9 cellular contexts compared by ENCODE assay signal in genomic region chr3:151976211-151977050, GRCh38.
DNase-seq lines count a peak whose midpoint lies in the region; ATAC-seq and TF ChIP-seq lines count a peak whose summit lies in the region.
"Had no signal": no experiment of that assay in that cellular context is flagged by ENCODE, and none has a peak within 500 bp of the region (broad histone marks: within the 10 kb centered on the region; RNA-seq: fewer than 3 reads in every experiment).

No MANE protein-coding gene starts in this region.

- no peaks in the 10 kb centered on the region for H3K9me2 ChIP-seq in Loucy (replicated peaks; ENCODE audit: low read depth, low read length)

- DNase-seq in Calu3 = peak; percentile 50
- peak; percentile 95 for DNase-seq in brain microvascular endothelial cell
- DNase-seq in mesenchymal stem cell = peak; percentile 96
- no peak for DNase-seq in NCI-H345 treated with DMSO at 0.1 percent for 48 hours (lab: John Stamatoyannopoulos, UW; ENCODE audit: unreplicated experiment)
- DNase-seq in natural killer cell = no peak
- no peak for DNase-seq in NCI-H510A treated with DMSO at 0.1 percent for 48 hours (lab: John Stamatoyannopoulos, UW)
- DNase-seq: NCI-H2107 had no signal

- no peaks in the 10 kb centered on the region for H4K20me1 ChIP-seq in Loucy (ENCODE audit: insufficient read depth, low read length, poor library complexity, severe bottlenecking)

- H3F3A ChIP-seq in Loucy (ENCODE audit: low read depth) = no peaks in the 10 kb centered on the region

- intact Hi-C loops in Calu3 (cut with micrococcal nuclease; ENCODE audit: unreplicated experiment) (loop anchor here (2.0 kb wide), 1 partner anchor 46 kb away; no protein-coding TSS in a partner anchor), natural killer cell (cut with micrococcal nuclease) (no loop called here)

- no peak overlapping the region for H2BK15ac ChIP-seq in mesenchymal stem cell (ENCODE audit: low read depth, poor library complexity, severe bottlenecking)

- peak overlapping the region; percentile 67 for H3K27ac ChIP-seq in brain microvascular endothelial cell
- peak overlapping the region; percentile 91 for H3K27ac ChIP-seq in mesenchymal stem cell (ENCODE audit: low read length, poor library complexity, severe bottlenecking)

- no peak overlapping the region for H3K14ac ChIP-seq in mesenchymal stem cell (ENCODE audit: low read length in 2 of 2)

- no peak overlapping the region for H2AK5ac ChIP-seq in mesenchymal stem cell (ENCODE audit: low read length, severe bottlenecking)

- no TSS peak for BruUV-seq in Calu3 (replicated peaks; lab: Mats Ljungman, UMichigan)

- H4K91ac ChIP-seq in mesenchymal stem cell (ENCODE audit: low read length) = no peak overlapping the region

- no peak overlapping the region for H2BK12ac ChIP-seq in mesenchymal stem cell (ENCODE audit: low read length in 2 of 2)

- no peaks in the 10 kb centered on the region for H3K27me3 Mint-ChIP-seq in Calu3 (ENCODE audit: unreplicated experiment)
- H3K27me3 Mint-ChIP-seq in natural killer cell (ENCODE audit: low read depth in 2 of 2) = peaks cover 6 to 26% of the 10 kb centered on the region in 2 donors

- ATAC-seq in natural killer cell (no peak), HG03571 (IDR thresholded peaks at IDR 0.05; ENCODE audit: unreplicated experiment) (no peak)

- H3K23ac ChIP-seq in mesenchymal stem cell (ENCODE audit: low read length in 2 of 2) = no peak overlapping the region

- H3K36me3 ChIP-seq in Loucy (ENCODE audit: insufficient read depth, low read length) = no peaks in the 10 kb centered on the region
- no peaks in the 10 kb centered on the region for H3K36me3 ChIP-seq in brain microvascular endothelial cell (replicated peaks)
- H3K36me3 ChIP-seq in mesenchymal stem cell (ENCODE audit: control insufficient read depth in 1 of 2, insufficient read depth in 2 of 2, low read depth in 1 of 2, low read length in 2 of 2) = no peaks in the 10 kb centered on the region

- peaks cover 4% of the 10 kb centered on the region for H3K36me3 Mint-ChIP-seq in Calu3 (ENCODE audit: insufficient read depth, unreplicated experiment)
- H3K36me3 Mint-ChIP-seq in natural killer cell = no peaks in the 10 kb centered on the region

- no peaks in the 10 kb centered on the region for H3K79me1 ChIP-seq in mesenchymal stem cell (replicated peaks; ENCODE audit: low read length, poor library complexity, severe bottlenecking)

- CTCF ChIA-PET in Calu3 (lab: Charles Lee) = interaction anchor here (0.5 to 1.2 kb wide), 4 partner anchors 50 to 1291 kb away, joined by 3 to 4 read pairs (median 4); no protein-coding TSS in a partner anchor

- H3K9me3 ChIP-seq in Loucy (ENCODE audit: insufficient read depth, low read depth, low read length) = no peaks in the 10 kb centered on the region
- no peaks in the 10 kb centered on the region for H3K9me3 ChIP-seq in mesenchymal stem cell (ENCODE audit: control insufficient read depth, low read length)

- H3K9ac ChIP-seq in Loucy (ENCODE audit: low read depth, low read length, poor library complexity, severe bottlenecking) (no peak overlapping the region), mesenchymal stem cell (ENCODE audit: low read length) (peak overlapping the region; percentile 58)

- H3K4me3 ChIP-seq in Loucy (ENCODE audit: low read length, poor library complexity, severe bottlenecking) (no peak overlapping the region), brain microvascular endothelial cell (ENCODE audit: low read depth, low read length) (no peak overlapping the region), mesenchymal stem cell (ENCODE audit: insufficient read depth in 1 of 2, low read depth in 1 of 2, low read length in 2 of 2) (peak overlapping the region in 1 of 2 experiments; percentile 52)

- H3K27ac Mint-ChIP-seq in Calu3 (ENCODE audit: unreplicated experiment) (peak overlapping the region; percentile 53), natural killer cell (no peak overlapping the region)

- H2AFZ ChIP-seq in Loucy (ENCODE audit: low read length) (no peak overlapping the region), mesenchymal stem cell (ENCODE audit: low read depth, low read length) (no peak overlapping the region)

- H3K4ac ChIP-seq in mesenchymal stem cell (ENCODE audit: low read depth in 1 of 2, low read length in 2 of 2) = no peak overlapping the region

- H4K8ac ChIP-seq in mesenchymal stem cell (ENCODE audit: low read length) = no peak overlapping the region

- H3K4me3 Mint-ChIP-seq in Calu3 (ENCODE audit: low read depth, unreplicated experiment) = peak overlapping the region; percentile 39
- H3K4me3 Mint-ChIP-seq in natural killer cell = no peak overlapping the region

- no peak overlapping the region for H2BK5ac ChIP-seq in mesenchymal stem cell (ENCODE audit: low read depth, low read length, poor library complexity, severe bottlenecking)

- H3K18ac ChIP-seq in mesenchymal stem cell (ENCODE audit: low read depth in 1 of 2, low read length in 2 of 2) = no peak overlapping the region

- in situ Hi-C loops in brain microvascular endothelial cell (cut with HindIII; ENCODE audit: low pct_ligation_motif_present, low sequenced_read_pairs) = no loop called here

- TF ChIP-seq CTCF in Calu3 (IDR thresholded peaks at IDR 0.05; ENCODE audit: unreplicated experiment) = no peak
- no peak for TF ChIP-seq CTCF in Loucy (conservative IDR thresholded peaks at IDR 0.05; ENCODE audit: low read length)
- no peak for TF ChIP-seq CTCF in brain microvascular endothelial cell (IDR thresholded peaks at IDR 0.05; ENCODE audit: low read depth, low read length, missing control alignments)
- TF ChIP-seq CTCF in natural killer cell (IDR thresholded peaks at IDR 0.05) = no peak

- no peaks in the 10 kb centered on the region for H3K27me3 ChIP-seq in Loucy (ENCODE audit: insufficient read depth, low read length, poor library complexity, severe bottlenecking)
- H3K27me3 ChIP-seq in brain microvascular endothelial cell (replicated peaks) = no peaks in the 10 kb centered on the region
- H3K27me3 ChIP-seq in mesenchymal stem cell (ENCODE audit: control insufficient read depth in 1 of 2, insufficient read depth in 1 of 2, low read length in 2 of 2) = no peaks in the 10 kb centered on the region

- WGBS in mesenchymal stem cell = 17% methylated on average over 3 of the region's 3 CpGs

- no peak overlapping the region for H2BK120ac ChIP-seq in mesenchymal stem cell (ENCODE audit: low read depth, low read length)

- H3K9me3 Mint-ChIP-seq in Calu3 (ENCODE audit: low read depth, unreplicated experiment) = no peaks in the 10 kb centered on the region
- H3K9me3 Mint-ChIP-seq in natural killer cell = no peaks in the 10 kb centered on the region

- H3K4me1 ChIP-seq in Loucy (ENCODE audit: insufficient read depth, low read length, poor library complexity, severe bottlenecking) (peaks cover 5% of the 10 kb centered on the region), mesenchymal stem cell (ENCODE audit: control insufficient read depth, insufficient read depth, low read depth, low read length) (peaks cover 2% of the 10 kb centered on the region)

- H3K4me2 ChIP-seq in Loucy (ENCODE audit: low read depth, low read length, poor library complexity, severe bottlenecking) = peak overlapping the region; percentile 47
- H3K4me2 ChIP-seq in mesenchymal stem cell (ENCODE audit: low read length, poor library complexity, severe bottlenecking) = peak overlapping the region; percentile 38

- H3K4me1 Mint-ChIP-seq in Calu3 (ENCODE audit: low read depth, unreplicated experiment) (peaks cover 50% of the 10 kb centered on the region), natural killer cell (no peaks in the 10 kb centered on the region)

- no peaks in the 10 kb centered on the region for H3K79me2 ChIP-seq in Loucy (ENCODE audit: insufficient read depth, low read length)

Comparison
In these comparisons a context has a peak if more than half of its experiments do, and no peak if none do; other contexts are left out.
1. DNase-seq: peak in Calu3 (single experiment), brain microvascular endothelial cell (single experiment) and mesenchymal stem cell (single experiment); none in NCI-H345 treated with DMSO at 0.1 percent for 48 hours (single experiment), natural killer cell (single experiment) and NCI-H510A treated with DMSO at 0.1 percent for 48 hours (single experiment).